In genomic region chr5:31455172-31455571, GRCh38 we compare ENCODE assay signal across 24 cellular contexts.
DNase-seq lines count a peak whose midpoint lies in the region; ATAC-seq, FAIRE-seq and TF ChIP-seq lines count a peak whose summit lies in the region.
"Had no signal": no experiment of that assay in that cellular context is flagged by ENCODE, and none has a peak within 500 bp of the region (broad histone marks: within the 10 kb centered on the region; RNA-seq: fewer than 3 reads in every experiment).

No MANE protein-coding gene starts in this region.

- H3K27ac ChIP-seq in A673 (ENCODE audit: low read depth, low read length, poor library complexity, severe bottlenecking) = no peak overlapping the region
- H3K27ac ChIP-seq: BLaER1 treated with 17β-estradiol and CSF1 and Interleukin-3, amounts not matched to agents 10 nM and 100 nM had no signal

- FAIRE-seq in G401.6 (lab: Jason Lieb, UNC) = peak; percentile 21
- FAIRE-seq in RCC 7860 (lab: Jason Lieb, UNC) = peak; percentile 62
- FAIRE-seq: D721Med, GM12891, GM18507, H54 had no signal

- intact Hi-C loops in A673 (cut with micrococcal nuclease; ENCODE audit: unreplicated experiment) = no loop called here

- H3K4me1 Mint-ChIP-seq in endothelial cell (ENCODE audit: unreplicated experiment) = peaks cover 5% of the 10 kb centered on the region
- peaks cover 4% of the 10 kb centered on the region for H3K4me1 Mint-ChIP-seq in stimulated activated memory B cell treated with anti-CD40 and anti-IgM and Interleukin-4, amounts not matched to agents 10 μg/mL and 1 μg/mL and 100 μg/mL, for 72 hours
- H3K4me1 Mint-ChIP-seq: CD14-positive monocyte; CD8-positive, alpha-beta memory T cell had no signal

- H3K36me3 Mint-ChIP-seq in endothelial cell (ENCODE audit: low read depth, unreplicated experiment) = peaks cover 56% of the 10 kb centered on the region
- peaks cover 88% of the 10 kb centered on the region for H3K36me3 Mint-ChIP-seq in stimulated activated memory B cell treated with anti-CD40 and anti-IgM and Interleukin-4, amounts not matched to agents 10 μg/mL and 1 μg/mL and 100 μg/mL, for 72 hours

- CTCF ChIA-PET in A673 (lab: Charles Lee) = no interaction called here

- H3K4me3 ChIP-seq in A673 (ENCODE audit: low read depth, low read length, poor library complexity, severe bottlenecking) = no peak overlapping the region
- H3K4me3 ChIP-seq: BLaER1 treated with 17β-estradiol and CSF1 and Interleukin-3, amounts not matched to agents 10 nM and 100 nM; HAP-1 had no signal

- no peaks in the 10 kb centered on the region for H3K27me3 ChIP-seq in A673 (replicated peaks; ENCODE audit: insufficient read depth, low read depth, low read length, poor library complexity)
- H3K27me3 ChIP-seq: BE2C; BLaER1 treated with 17β-estradiol and CSF1 and Interleukin-3, amounts not matched to agents 10 nM and 100 nM had no signal

- DNase-seq in RCC 7860 (ENCODE audit: low spot score) (no peak), endothelial cell (ENCODE audit: low spot score) (no peak), A673 (ENCODE audit: low spot score) (no peak)
- no peak for DNase-seq in activated CD8-positive, alpha-beta memory T cell treated with anti-CD3 and anti-CD28 coated beads for 24 hours
- DNase-seq: 8988T; AML-193; BE2C; CD4-positive, alpha-beta T cell; CD8-positive, alpha-beta memory T cell; DMS 273 treated with DMSO at 0.1 percent for 48 hours; DMS79; EL; GF-D8; GOT3 had no signal

- H3K4me3 Mint-ChIP-seq in endothelial cell (ENCODE audit: unreplicated experiment) = peak overlapping the region; percentile 24
- no peak overlapping the region for H3K4me3 Mint-ChIP-seq in stimulated activated memory B cell treated with anti-CD40 and anti-IgM and Interleukin-4, amounts not matched to agents 10 μg/mL and 1 μg/mL and 100 μg/mL, for 72 hours
- H3K4me3 Mint-ChIP-seq: CD14-positive monocyte; CD4-positive, alpha-beta T cell; CD8-positive, alpha-beta memory T cell had no signal

- TF ChIP-seq CTCF in endothelial cell (IDR thresholded peaks at IDR 0.05; ENCODE audit: unreplicated experiment) (no peak), A673 (conservative IDR thresholded peaks at IDR 0.05; ENCODE audit: low read depth, low read length) (no peak)

- peaks cover 41% of the 10 kb centered on the region for H3K36me3 ChIP-seq in A673 (ENCODE audit: insufficient read depth, low read length, poor library complexity, severe bottlenecking)

- no peaks in the 10 kb centered on the region for H3K27me3 Mint-ChIP-seq in endothelial cell (ENCODE audit: unreplicated experiment)
- H3K27me3 Mint-ChIP-seq in stimulated activated memory B cell treated with anti-CD40 and anti-IgM and Interleukin-4, amounts not matched to agents 10 μg/mL and 1 μg/mL and 100 μg/mL, for 72 hours = no peaks in the 10 kb centered on the region
- H3K27me3 Mint-ChIP-seq: CD4-positive, alpha-beta T cell; CD8-positive, alpha-beta memory T cell had no signal

- H3K9me3 ChIP-seq in A673 (ENCODE audit: low read depth, low read length, poor library complexity, severe bottlenecking) = peaks cover 8% of the 10 kb centered on the region
- H3K9me3 ChIP-seq: BE2C, HAP-1 had no signal

- H3K4me1 ChIP-seq in A673 (ENCODE audit: insufficient read depth, low read length, poor library complexity, severe bottlenecking) = no peaks in the 10 kb centered on the region
- H3K4me1 ChIP-seq: BE2C, HAP-1 had no signal

- no peak overlapping the region for H3K27ac Mint-ChIP-seq in endothelial cell (ENCODE audit: unreplicated experiment)
- H3K27ac Mint-ChIP-seq in stimulated activated memory B cell treated with anti-CD40 and anti-IgM and Interleukin-4, amounts not matched to agents 10 μg/mL and 1 μg/mL and 100 μg/mL, for 72 hours = no peak overlapping the region
- H3K27ac Mint-ChIP-seq: CD14-positive monocyte; CD4-positive, alpha-beta T cell had no signal

- no peak for ATAC-seq in stimulated activated memory B cell treated with anti-CD40 and anti-IgM and Interleukin-4, amounts not matched to agents 10 μg/mL and 1 μg/mL and 100 μg/mL, for 72 hours
- no peak for ATAC-seq in HG03039 (IDR thresholded peaks at IDR 0.05; ENCODE audit: unreplicated experiment)

- POLR2A ChIA-PET in A673 (lab: Charles Lee; ENCODE audit: low non-redundant PET) = no interaction called here

- peaks cover 9% of the 10 kb centered on the region for H3K9me3 Mint-ChIP-seq in endothelial cell (ENCODE audit: unreplicated experiment)
- peaks cover 15% of the 10 kb centered on the region for H3K9me3 Mint-ChIP-seq in stimulated activated memory B cell treated with anti-CD40 and anti-IgM and Interleukin-4, amounts not matched to agents 10 μg/mL and 1 μg/mL and 100 μg/mL, for 72 hours

- no TSS peak for BruUV-seq in A673 (replicated peaks; lab: Mats Ljungman, UMichigan)
